Comparison of ENCODE assay signal across 1 cellular context in genomic region chr7:149282331-149282655, GRCh38.
TF ChIP-seq lines count a peak whose summit lies in the region.

No MANE protein-coding gene starts in this region.

TF ChIP-seq in GM23338, 12 proteins besides CTCF, POLR2A, EP300 and RAD21 (continued from another document):
- TF ChIP-seq ZNF462 (CRISPR knock-in tag; IDR thresholded peaks at IDR 0.05): no peak
- no peak for TF ChIP-seq POLR2AphosphoS5 (IDR thresholded peaks at IDR 0.05; ENCODE audit: low read depth)
- TF ChIP-seq ETS1 (IDR thresholded peaks at IDR 0.05): no peak
- TF ChIP-seq CREB1 (CRISPR knock-in tag; IDR thresholded peaks at IDR 0.05; ENCODE audit: low read depth): no peak
- no peak for TF ChIP-seq STAT1 (IDR thresholded peaks at IDR 0.05; ENCODE audit: unreplicated experiment)
